In the genomic region with DNA sequence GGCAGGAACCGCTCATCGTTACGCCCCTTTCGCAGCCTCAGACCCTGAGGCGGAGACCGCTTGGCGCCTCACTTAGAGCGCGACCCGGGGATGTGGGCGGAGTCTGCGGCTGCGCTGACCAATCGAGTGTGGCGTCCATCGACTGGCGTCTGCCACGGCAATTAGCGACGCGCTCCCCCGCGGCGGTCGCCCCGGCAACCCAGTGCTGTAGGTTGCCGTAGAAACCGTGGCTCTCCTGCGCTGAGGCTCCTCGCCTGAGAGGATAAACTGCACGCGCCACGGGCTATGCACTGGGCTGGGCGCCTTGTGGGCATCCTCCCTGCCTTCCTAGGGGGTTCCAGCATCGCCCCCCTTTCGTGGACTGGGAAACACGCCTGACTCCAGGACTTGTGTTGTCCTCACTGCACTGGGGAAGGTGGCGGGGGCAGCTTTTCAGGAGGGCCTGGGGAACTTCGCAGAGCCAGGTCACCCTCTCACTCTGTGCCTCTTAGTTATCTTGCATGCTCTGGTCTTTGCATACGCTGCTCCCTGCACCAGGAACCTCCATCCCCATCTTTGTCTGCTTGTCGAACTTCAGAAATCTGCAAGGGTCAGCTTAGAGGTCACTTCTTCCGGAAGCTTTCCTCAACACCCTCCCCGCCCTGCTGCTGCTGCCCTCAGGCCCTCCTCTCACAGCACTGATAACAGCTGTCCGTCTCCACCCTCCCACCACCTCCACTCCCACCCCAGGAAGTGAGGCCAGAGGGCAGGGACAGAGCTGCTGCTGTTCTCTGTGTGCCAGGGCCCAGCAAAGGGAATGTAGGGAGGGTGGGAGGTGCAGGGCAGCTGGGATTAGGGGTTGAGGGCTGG, we compare ENCODE assay signal across 8 cellular contexts. TPM values are rescaled to one million over a fixed set of nuclear protein-coding genes. Genes with fewer than 3 reads are reported as not detected.
DNase-seq lines count a peak whose midpoint lies in the region; ATAC-seq, FAIRE-seq and TF ChIP-seq lines count a peak whose summit lies in the region.

No MANE protein-coding gene starts in this region.

- no peaks in the 10 kb centered on the region for H3K9me3 Mint-ChIP-seq in brain

- H3K4me1 Mint-ChIP-seq in brain: peaks cover 65% of the 10 kb centered on the region

- FAIRE-seq in GM12891 (lab: Jason Lieb, UNC): peak; percentile 97

- no peaks in the 10 kb centered on the region for H3K9me3 ChIP-seq in sigmoid colon

- peak overlapping the region; percentile 68 to 82 (median 74) for H3K27ac ChIP-seq in sigmoid colon

- H3K4me3 Mint-ChIP-seq in brain: peak overlapping the region; percentile 91 to 98 (median 94)

- no peak for TF ChIP-seq EP300 in sigmoid colon (IDR thresholded peaks at IDR 0.05)

- H3K27ac Mint-ChIP-seq in brain: peak overlapping the region; percentile 95 to 100 (median 98)

- intact Hi-C loops in sigmoid colon (cut with DNase I): no loop called here

- H3K36me3 ChIP-seq in sigmoid colon: no peaks in the 10 kb centered on the region

- peaks cover 10% of the 10 kb centered on the region for H3K27me3 Mint-ChIP-seq in brain

- 1 to 4% methylated on average over 44 of the region's 44 CpGs for WGBS in sigmoid colon, 2 donors

- ATAC-seq in HG02885 (IDR thresholded peaks at IDR 0.05; ENCODE audit: poor library complexity, unreplicated experiment): peak; percentile 77

- H3K4me3 ChIP-seq in iPS-11a (ENCODE audit: low read depth, low read length): peak overlapping the region; percentile 54
- peak overlapping the region; percentile 37 to 57 (median 50) for H3K4me3 ChIP-seq in sigmoid colon

- no peak for TF ChIP-seq POLR2A in GM12891 (IDR thresholded peaks at IDR 0.05; ENCODE audit: low read depth, low read length)
- TF ChIP-seq POLR2A in sigmoid colon (IDR thresholded peaks at IDR 0.05): no peak

- no peaks in the 10 kb centered on the region for H3K36me3 Mint-ChIP-seq in brain

- peaks cover 0 to 24% (median 22%) of the 10 kb centered on the region in 4 donors for H3K4me1 ChIP-seq in sigmoid colon

- DNase-seq in GM12891 (ENCODE audit: insufficient read length, low spot score): peak; percentile 96
- peak; percentile 40 for DNase-seq in NCI-H2029 treated with DMSO at 0.1 percent for 48 hours (lab: John Stamatoyannopoulos, UW)
- peak; percentile 87 for DNase-seq in UCSD-AML1 (lab: John Stamatoyannopoulos, UW; ENCODE audit: unreplicated experiment)
- peak; percentile 94 for DNase-seq in sigmoid colon
- no peak for DNase-seq in NK-92 (lab: John Stamatoyannopoulos, UW; ENCODE audit: unreplicated experiment)

- no peak for TF ChIP-seq CTCF in brain (conservative IDR thresholded peaks at IDR 0.05)
- TF ChIP-seq CTCF in sigmoid colon (IDR thresholded peaks at IDR 0.05): no peak

- H3K27me3 ChIP-seq in sigmoid colon: no peaks in the 10 kb centered on the region

TF ChIP-seq in GM12891, 5 proteins besides CTCF, POLR2A, EP300 and RAD21:
- TF ChIP-seq SPI1 (IDR thresholded peaks at IDR 0.05; ENCODE audit: low read depth, low read length) (no peak), PAX5 (IDR thresholded peaks at IDR 0.05; ENCODE audit: insufficient read depth, low read length, severe bottlenecking) (no peak), POLR2AphosphoS5 (IDR thresholded peaks at IDR 0.05; ENCODE audit: low read depth, low read length) (no peak), POU2F2 (IDR thresholded peaks at IDR 0.05; ENCODE audit: low read depth, low read length) (no peak), TAF1 (IDR thresholded peaks at IDR 0.05; ENCODE audit: low read depth, low read length) (no peak)
TF ChIP-seq in GM12891: peak in this region for 0.

RNA-seq across cellular contexts. Expression of gene P2RX6, which starts 0.5 kb away (rescaled TPM):
- polyA plus RNA-seq in GM12891 (2012; ENCODE audit: low read depth, missing spikeins): 0.15 TPM
- polyA plus RNA-seq in brain (ENCODE audit: insufficient read depth, low read depth, low replicate concordance): 3.5 TPM
- 1 to 10 TPM; 1.1 to 2.0 (median 1.3) TPM for total RNA-seq in sigmoid colon
- under 1 TPM in 2 of 3 donors, not detected in 1; under 0.01 to 0.77 TPM for polyA plus RNA-seq in sigmoid colon

RNA-seq across cellular contexts. Expression of gene THAP7, which starts 12.5 kb away (rescaled TPM):
- 18.9 TPM for polyA plus RNA-seq in GM12891 (2012; ENCODE audit: low read depth, missing spikeins)
- polyA plus RNA-seq in brain (ENCODE audit: insufficient read depth, low read depth, low replicate concordance) (57.9 TPM), sigmoid colon (10 to 100 TPM; 19.9 to 32.0 (median 22.2) TPM)
- total RNA-seq in sigmoid colon: 10 to 100 TPM; 39.2 to 59.4 (median 45.4) TPM

RNA-seq across cellular contexts. Expression of gene SLC7A4, which starts 17.9 kb away (rescaled TPM):
- 0.05 TPM for polyA plus RNA-seq in GM12891 (2012; ENCODE audit: low read depth, missing spikeins)
- polyA plus RNA-seq in brain (ENCODE audit: insufficient read depth, low read depth, low replicate concordance) (7.3 TPM), sigmoid colon (1 to 10 TPM in 2 of 3 donors, under 1 TPM in 1; 0.46 to 2.6 (median 1.2) TPM)
- under 1 TPM in 3 of 4 donors, not detected in 1; 0.16 to 0.71 (median 0.41) TPM for total RNA-seq in sigmoid colon

RNA-seq across cellular contexts. Expression of gene LRRC74B, which starts 31.3 kb away (rescaled TPM):
- not detected for polyA plus RNA-seq in GM12891 (2012; ENCODE audit: low read depth, missing spikeins)
- polyA plus RNA-seq in brain (ENCODE audit: insufficient read depth, low read depth, low replicate concordance): not detected
- total RNA-seq in sigmoid colon: not detected
- polyA plus RNA-seq in sigmoid colon: under 1 TPM in 2 of 3 donors, not detected in 1; under 0.01 to 0.06 TPM

RNA-seq across cellular contexts. Expression of gene LZTR1, which starts 32.3 kb away (rescaled TPM):
- polyA plus RNA-seq in GM12891 (2012; ENCODE audit: low read depth, missing spikeins): 18.2 TPM
- polyA plus RNA-seq in brain (ENCODE audit: insufficient read depth, low read depth, low replicate concordance) (25.4 TPM), sigmoid colon (10 to 100 TPM; 10.2 to 40.5 (median 12.5) TPM)
- total RNA-seq in sigmoid colon: 10 to 100 TPM; 30.8 to 50.4 (median 35.8) TPM
